ENCODE assay signal across 1 cellular context in genomic region chr3:149654188-149654601, GRCh38.
TF ChIP-seq lines count a peak whose summit lies in the region.

No MANE protein-coding gene starts in this region.

TF ChIP-seq in HCT116, 20 proteins besides CTCF, POLR2A, EP300 and RAD21 (continued from another document):
- TF ChIP-seq ELF1 (IDR thresholded peaks at IDR 0.05; ENCODE audit: borderline replicate concordance, low read depth) (no peak), EZH2 (IDR thresholded peaks at IDR 0.05) (no peak), FOSL1 (IDR thresholded peaks at IDR 0.05; ENCODE audit: low read depth) (no peak), CEBPB (IDR thresholded peaks at IDR 0.05; ENCODE audit: low read depth) (no peak), MAX (IDR thresholded peaks at IDR 0.05) (no peak), JUND (IDR thresholded peaks at IDR 0.05) (no peak), SIN3A (IDR thresholded peaks at IDR 0.05; ENCODE audit: low read depth) (no peak)
